In the genomic region with DNA sequence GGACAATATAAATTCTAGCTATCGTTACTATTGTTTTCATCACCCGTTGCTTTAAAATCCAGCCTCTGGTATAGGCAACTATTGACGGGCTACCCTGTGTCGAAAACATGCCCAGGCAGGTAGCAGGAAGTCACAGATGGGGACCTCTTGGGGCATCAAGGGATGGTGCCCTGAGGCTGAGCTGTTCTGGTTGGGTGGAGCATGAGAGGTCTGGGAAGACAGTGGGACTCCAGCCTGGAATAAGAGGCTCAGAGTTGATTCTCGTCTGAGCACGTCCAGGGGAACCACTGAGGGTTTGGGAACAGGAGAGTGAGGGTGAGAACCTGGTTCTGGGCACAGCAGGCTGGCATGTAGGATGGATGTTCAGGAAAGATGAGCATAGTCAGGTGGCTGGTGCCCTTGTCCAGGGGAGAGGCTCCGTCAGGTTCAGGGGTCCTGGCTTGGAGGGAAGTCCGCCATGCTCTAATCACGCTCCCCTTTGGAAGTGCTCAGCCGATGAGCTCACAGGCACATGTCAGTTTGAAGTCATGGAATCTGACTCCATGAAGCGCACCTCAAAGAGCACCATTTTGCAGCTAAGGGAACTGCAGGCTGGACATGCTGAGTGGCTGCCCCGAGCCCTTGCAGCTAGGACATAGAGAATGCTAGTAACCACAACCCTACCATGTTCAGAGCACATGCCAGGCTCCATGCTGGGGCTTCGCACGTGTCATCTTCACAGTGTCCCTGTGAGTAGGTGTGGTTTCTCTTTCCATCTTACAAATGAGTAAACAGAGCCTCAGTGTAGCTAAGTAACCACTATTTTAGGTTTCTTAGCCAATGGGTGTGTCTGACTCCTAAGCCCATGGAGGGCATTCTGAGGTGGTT, we compare ENCODE assay signal across 13 cellular contexts. TPM values are rescaled to one million over a fixed set of nuclear protein-coding genes. Genes with fewer than 3 reads are reported as not detected.
DNase-seq lines count a peak whose midpoint lies in the region; ATAC-seq, FAIRE-seq and TF ChIP-seq lines count a peak whose summit lies in the region.
"Had no signal": no experiment of that assay in that cellular context is flagged by ENCODE, and none has a peak within 500 bp of the region (broad histone marks: within the 10 kb centered on the region; RNA-seq: fewer than 3 reads in every experiment).

No MANE protein-coding gene starts in this region.

- no peak for TF ChIP-seq CTCF in nephron progenitor cell (IDR thresholded peaks at IDR 0.05)

- no peak overlapping the region for H3K4me3 Mint-ChIP-seq in activated T-cell treated with anti-CD3 and anti-CD28 coated beads, Interleukin-2, amount 50 U/mL, for 4 hours
- H3K4me3 Mint-ChIP-seq in nephron progenitor cell = no peak overlapping the region
- H3K4me3 Mint-ChIP-seq: naive thymus-derived CD4-positive, alpha-beta T cell had no signal

- no peaks in the 10 kb centered on the region for H3K27me3 Mint-ChIP-seq in activated T-cell treated with anti-CD3 and anti-CD28 coated beads, Interleukin-2, amount 50 U/mL, for 4 hours (ENCODE audit: low read depth)
- H3K27me3 Mint-ChIP-seq in nephron progenitor cell (ENCODE audit: low read depth, poor library complexity) = no peaks in the 10 kb centered on the region
- H3K27me3 Mint-ChIP-seq: naive thymus-derived CD4-positive, alpha-beta T cell had no signal

- no peak for TF ChIP-seq POLR2A in GM12892 (IDR thresholded peaks at IDR 0.05; ENCODE audit: low read depth, low read length)

- no peaks in the 10 kb centered on the region for H3K9me3 Mint-ChIP-seq in activated T-cell treated with anti-CD3 and anti-CD28 coated beads, Interleukin-2, amount 50 U/mL, for 4 hours
- no peaks in the 10 kb centered on the region for H3K9me3 Mint-ChIP-seq in nephron progenitor cell
- H3K9me3 Mint-ChIP-seq: naive thymus-derived CD4-positive, alpha-beta T cell had no signal

- no peak for FAIRE-seq in GM12892 (lab: Jason Lieb, UNC)
- FAIRE-seq: A549, HTR-8/SVneo had no signal

- H3K36me3 Mint-ChIP-seq in activated T-cell treated with anti-CD3 and anti-CD28 coated beads, Interleukin-2, amount 50 U/mL, for 4 hours (ENCODE audit: insufficient read depth) = no peaks in the 10 kb centered on the region
- H3K36me3 Mint-ChIP-seq in nephron progenitor cell (ENCODE audit: low read depth) = no peaks in the 10 kb centered on the region
- H3K36me3 Mint-ChIP-seq: naive thymus-derived CD4-positive, alpha-beta T cell had no signal

- H3K27ac Mint-ChIP-seq in nephron progenitor cell = peak overlapping the region; percentile 64
- H3K27ac Mint-ChIP-seq: naive thymus-derived CD4-positive, alpha-beta T cell had no signal

- H3K4me1 Mint-ChIP-seq in activated T-cell treated with anti-CD3 and anti-CD28 coated beads, Interleukin-2, amount 50 U/mL, for 4 hours (ENCODE audit: low read depth) = no peaks in the 10 kb centered on the region
- no peaks in the 10 kb centered on the region for H3K4me1 Mint-ChIP-seq in nephron progenitor cell

- DNase-seq in activated CD4-positive, alpha-beta T cell treated with anti-CD3 and anti-CD28 coated beads for 1 hour = peak; percentile 3
- no peak for DNase-seq in activated CD4-positive, alpha-beta T cell treated with anti-CD3 and anti-CD28 coated beads, Interleukin-2, amount 50 U/mL, for 1 hour
- no peak for DNase-seq in activated T-cell treated with anti-CD3 and anti-CD28 coated beads, Interleukin-2, amount 50 U/mL, for 4 hours
- no peak for DNase-seq in nephron progenitor cell
- no peak for DNase-seq in HPDE6-E6E7 (ENCODE audit: extremely low spot score)
- no peak for DNase-seq in anterior cingulate cortex (lab: John Stamatoyannopoulos, UW)
- no peak for DNase-seq in GM12892 (ENCODE audit: insufficient read length)
- DNase-seq: adrenal gland; DMS153; naive thymus-derived CD4-positive, alpha-beta T cell had no signal

- peak; percentile 54 for ATAC-seq in HG03342 (IDR thresholded peaks at IDR 0.05; ENCODE audit: unreplicated experiment)
- peak; percentile 73 to 83 for ATAC-seq in activated T-cell treated with anti-CD3 and anti-CD28 coated beads, Interleukin-2, amount 50 U/mL, for 4 hours
- ATAC-seq: A549; naive thymus-derived CD4-positive, alpha-beta T cell had no signal

RNA-seq across cellular contexts. Expression of a gene that starts 21.0 kb away (rescaled TPM):
- total RNA-seq in activated T-cell treated with anti-CD3 and anti-CD28 coated beads, Interleukin-2, amount 50 U/mL, for 4 hours = under 1 TPM; 0.05 to 0.10 (median 0.08) TPM
- not detected for polyA plus RNA-seq in GM12892 (2012; ENCODE audit: missing spikeins)
- total RNA-seq: naive thymus-derived CD4-positive, alpha-beta T cell had no signal
- polyA plus RNA-seq: naive thymus-derived CD4-positive, alpha-beta T cell had no signal
